ENCODE assay signal across 8 cellular contexts in genomic region chr16:85554791-85555548, GRCh38. TPM values are rescaled to one million over a fixed set of nuclear protein-coding genes. Genes with fewer than 3 reads are reported as not detected.
A peak's percentile ranks its signal among the peaks of the same experiment; 100 is the strongest.
DNase-seq lines count a peak whose midpoint lies in the region; ATAC-seq and TF ChIP-seq lines count a peak whose summit lies in the region.

No MANE protein-coding gene starts in this region.

- H3K27ac ChIP-seq in coronary artery: peak overlapping the region; percentile 61 to 97
- H3K27ac ChIP-seq in lower lobe of right lung: peak overlapping the region; percentile 96

- peak overlapping the region; percentile 94 for H3K4me3 ChIP-seq in coronary artery
- H3K4me3 ChIP-seq in lower lobe of right lung: peak overlapping the region; percentile 88

- intact Hi-C loops in lower lobe of right lung (cut with DNase I): no loop called here

- H3K27me3 ChIP-seq in lower lobe of right lung (ENCODE audit: low read depth): no peaks in the 10 kb centered on the region

- no peaks in the 10 kb centered on the region for H3K9me3 ChIP-seq in lower lobe of right lung

- peaks cover 36% of the 10 kb centered on the region for H3K4me1 ChIP-seq in lower lobe of right lung

- TF ChIP-seq CTCF in coronary artery (IDR thresholded peaks at IDR 0.05): no peak
- no peak for TF ChIP-seq CTCF in lower lobe of right lung (IDR thresholded peaks at IDR 0.05)

- DNase-seq in GM03348 (ENCODE audit: low spot score) (peak; percentile 89), NAMALWA (ENCODE audit: low spot score) (peak; percentile 66), coronary artery (ENCODE audit: low spot score) (peak; percentile 83), lower lobe of right lung (peak; percentile 66), GF-D8 (lab: John Stamatoyannopoulos, UW) (no peak), NCI-H1436 treated with DMSO at 0.1 percent for 48 hours (lab: John Stamatoyannopoulos, UW) (no peak)
- peak; percentile 62 to 73 for DNase-seq in activated CD4-positive, alpha-beta T cell treated with anti-CD3 and anti-CD28 coated beads for 4 hours
- DNase-seq in stimulated activated CD8-positive, alpha-beta memory T cell treated with anti-CD3 and anti-CD28 coated beads, Interleukin-4, amount 100 ng/mL, for 24 hours (ENCODE audit: low read depth): peak; percentile 56

- ATAC-seq in lower lobe of right lung: peak; percentile 23 to 55

- H3K36me3 ChIP-seq in lower lobe of right lung: no peaks in the 10 kb centered on the region

RNA-seq across cellular contexts. Expression of gene GSE1, which starts 58.2 kb away (rescaled TPM):
- 85.2 TPM for total RNA-seq in lower lobe of right lung

Comparison
In these comparisons a context has a peak if more than half of its experiments do, and no peak if none do; other contexts are left out.
1. DNase-seq: peak in GM03348 (single experiment), NAMALWA (single experiment), activated CD4-positive, alpha-beta T cell treated with anti-CD3 and anti-CD28 coated beads for 4 hours (2 of 2), coronary artery (single experiment), lower lobe of right lung (single experiment) and stimulated activated CD8-positive, alpha-beta memory T cell treated with anti-CD3 and anti-CD28 coated beads, Interleukin-4, amount 100 ng/mL, for 24 hours (single experiment); none in GF-D8 (single experiment) and NCI-H1436 treated with DMSO at 0.1 percent for 48 hours (single experiment).